In the genomic region with DNA sequence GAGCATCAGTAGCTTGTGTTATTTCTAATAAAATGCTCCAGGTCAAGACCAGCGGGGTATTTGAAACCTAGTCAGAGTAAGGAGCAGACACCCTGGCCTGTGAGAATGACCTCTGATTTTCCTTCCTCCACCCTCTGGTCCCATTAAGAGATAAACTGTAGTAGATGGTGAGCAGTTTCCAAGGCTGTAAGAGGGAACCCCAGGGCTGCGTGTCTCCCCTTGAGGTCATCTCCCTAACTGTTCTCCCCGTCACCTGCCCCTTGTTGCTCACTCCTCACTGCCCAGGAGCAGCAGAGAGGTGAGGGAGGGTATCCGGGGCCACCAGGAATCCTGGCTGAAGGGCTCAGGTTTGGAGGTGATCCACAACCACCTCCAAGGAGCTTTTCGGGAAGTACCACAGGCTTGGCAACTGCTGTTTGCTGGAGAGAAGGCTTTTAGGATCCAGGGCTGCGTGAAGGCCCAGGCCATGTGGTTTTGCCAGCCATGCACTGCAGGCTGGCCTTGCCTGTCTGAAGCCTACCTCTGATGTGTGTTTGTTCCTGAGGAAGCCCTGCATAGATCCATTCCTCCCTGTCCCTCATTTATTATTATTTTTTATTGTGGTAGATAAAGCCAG, we compare ENCODE assay signal across 1 cellular context.
TF ChIP-seq lines count a peak whose summit lies in the region.

No MANE protein-coding gene starts in this region.

TF ChIP-seq in GM23338, 12 proteins besides CTCF, POLR2A, EP300 and RAD21 (continued from another document):
- TF ChIP-seq, protein P1, sequence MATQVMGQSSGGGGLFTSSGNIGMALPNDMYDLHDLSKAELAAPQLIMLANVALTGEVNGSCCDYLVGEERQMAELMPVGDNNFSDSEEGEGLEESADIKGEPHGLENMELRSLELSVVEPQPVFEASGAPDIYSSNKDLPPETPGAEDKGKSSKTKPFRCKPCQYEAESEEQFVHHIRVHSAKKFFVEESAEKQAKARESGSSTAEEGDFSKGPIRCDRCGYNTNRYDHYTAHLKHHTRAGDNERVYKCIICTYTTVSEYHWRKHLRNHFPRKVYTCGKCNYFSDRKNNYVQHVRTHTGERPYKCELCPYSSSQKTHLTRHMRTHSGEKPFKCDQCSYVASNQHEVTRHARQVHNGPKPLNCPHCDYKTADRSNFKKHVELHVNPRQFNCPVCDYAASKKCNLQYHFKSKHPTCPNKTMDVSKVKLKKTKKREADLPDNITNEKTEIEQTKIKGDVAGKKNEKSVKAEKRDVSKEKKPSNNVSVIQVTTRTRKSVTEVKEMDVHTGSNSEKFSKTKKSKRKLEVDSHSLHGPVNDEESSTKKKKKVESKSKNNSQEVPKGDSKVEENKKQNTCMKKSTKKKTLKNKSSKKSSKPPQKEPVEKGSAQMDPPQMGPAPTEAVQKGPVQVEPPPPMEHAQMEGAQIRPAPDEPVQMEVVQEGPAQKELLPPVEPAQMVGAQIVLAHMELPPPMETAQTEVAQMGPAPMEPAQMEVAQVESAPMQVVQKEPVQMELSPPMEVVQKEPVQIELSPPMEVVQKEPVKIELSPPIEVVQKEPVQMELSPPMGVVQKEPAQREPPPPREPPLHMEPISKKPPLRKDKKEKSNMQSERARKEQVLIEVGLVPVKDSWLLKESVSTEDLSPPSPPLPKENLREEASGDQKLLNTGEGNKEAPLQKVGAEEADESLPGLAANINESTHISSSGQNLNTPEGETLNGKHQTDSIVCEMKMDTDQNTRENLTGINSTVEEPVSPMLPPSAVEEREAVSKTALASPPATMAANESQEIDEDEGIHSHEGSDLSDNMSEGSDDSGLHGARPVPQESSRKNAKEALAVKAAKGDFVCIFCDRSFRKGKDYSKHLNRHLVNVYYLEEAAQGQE (IDR thresholded peaks at IDR 0.05; ENCODE audit: unreplicated experiment) = no peak
- TF ChIP-seq POLR2AphosphoS5 (IDR thresholded peaks at IDR 0.05; ENCODE audit: low read depth) (no peak), STAT1 (IDR thresholded peaks at IDR 0.05; ENCODE audit: unreplicated experiment) (no peak), EZH2 (IDR thresholded peaks at IDR 0.05; ENCODE audit: low read depth, unreplicated experiment) (no peak), CREB1 (CRISPR knock-in tag; IDR thresholded peaks at IDR 0.05; ENCODE audit: low read depth) (no peak), ZNF114 (CRISPR knock-in tag; IDR thresholded peaks at IDR 0.05) (no peak)
- TF ChIP-seq, protein P2, sequence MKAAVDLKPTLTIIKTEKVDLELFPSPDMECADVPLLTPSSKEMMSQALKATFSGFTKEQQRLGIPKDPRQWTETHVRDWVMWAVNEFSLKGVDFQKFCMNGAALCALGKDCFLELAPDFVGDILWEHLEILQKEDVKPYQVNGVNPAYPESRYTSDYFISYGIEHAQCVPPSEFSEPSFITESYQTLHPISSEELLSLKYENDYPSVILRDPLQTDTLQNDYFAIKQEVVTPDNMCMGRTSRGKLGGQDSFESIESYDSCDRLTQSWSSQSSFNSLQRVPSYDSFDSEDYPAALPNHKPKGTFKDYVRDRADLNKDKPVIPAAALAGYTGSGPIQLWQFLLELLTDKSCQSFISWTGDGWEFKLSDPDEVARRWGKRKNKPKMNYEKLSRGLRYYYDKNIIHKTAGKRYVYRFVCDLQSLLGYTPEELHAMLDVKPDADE (IDR thresholded peaks at IDR 0.05) = no peak
- TF ChIP-seq, protein P3, sequence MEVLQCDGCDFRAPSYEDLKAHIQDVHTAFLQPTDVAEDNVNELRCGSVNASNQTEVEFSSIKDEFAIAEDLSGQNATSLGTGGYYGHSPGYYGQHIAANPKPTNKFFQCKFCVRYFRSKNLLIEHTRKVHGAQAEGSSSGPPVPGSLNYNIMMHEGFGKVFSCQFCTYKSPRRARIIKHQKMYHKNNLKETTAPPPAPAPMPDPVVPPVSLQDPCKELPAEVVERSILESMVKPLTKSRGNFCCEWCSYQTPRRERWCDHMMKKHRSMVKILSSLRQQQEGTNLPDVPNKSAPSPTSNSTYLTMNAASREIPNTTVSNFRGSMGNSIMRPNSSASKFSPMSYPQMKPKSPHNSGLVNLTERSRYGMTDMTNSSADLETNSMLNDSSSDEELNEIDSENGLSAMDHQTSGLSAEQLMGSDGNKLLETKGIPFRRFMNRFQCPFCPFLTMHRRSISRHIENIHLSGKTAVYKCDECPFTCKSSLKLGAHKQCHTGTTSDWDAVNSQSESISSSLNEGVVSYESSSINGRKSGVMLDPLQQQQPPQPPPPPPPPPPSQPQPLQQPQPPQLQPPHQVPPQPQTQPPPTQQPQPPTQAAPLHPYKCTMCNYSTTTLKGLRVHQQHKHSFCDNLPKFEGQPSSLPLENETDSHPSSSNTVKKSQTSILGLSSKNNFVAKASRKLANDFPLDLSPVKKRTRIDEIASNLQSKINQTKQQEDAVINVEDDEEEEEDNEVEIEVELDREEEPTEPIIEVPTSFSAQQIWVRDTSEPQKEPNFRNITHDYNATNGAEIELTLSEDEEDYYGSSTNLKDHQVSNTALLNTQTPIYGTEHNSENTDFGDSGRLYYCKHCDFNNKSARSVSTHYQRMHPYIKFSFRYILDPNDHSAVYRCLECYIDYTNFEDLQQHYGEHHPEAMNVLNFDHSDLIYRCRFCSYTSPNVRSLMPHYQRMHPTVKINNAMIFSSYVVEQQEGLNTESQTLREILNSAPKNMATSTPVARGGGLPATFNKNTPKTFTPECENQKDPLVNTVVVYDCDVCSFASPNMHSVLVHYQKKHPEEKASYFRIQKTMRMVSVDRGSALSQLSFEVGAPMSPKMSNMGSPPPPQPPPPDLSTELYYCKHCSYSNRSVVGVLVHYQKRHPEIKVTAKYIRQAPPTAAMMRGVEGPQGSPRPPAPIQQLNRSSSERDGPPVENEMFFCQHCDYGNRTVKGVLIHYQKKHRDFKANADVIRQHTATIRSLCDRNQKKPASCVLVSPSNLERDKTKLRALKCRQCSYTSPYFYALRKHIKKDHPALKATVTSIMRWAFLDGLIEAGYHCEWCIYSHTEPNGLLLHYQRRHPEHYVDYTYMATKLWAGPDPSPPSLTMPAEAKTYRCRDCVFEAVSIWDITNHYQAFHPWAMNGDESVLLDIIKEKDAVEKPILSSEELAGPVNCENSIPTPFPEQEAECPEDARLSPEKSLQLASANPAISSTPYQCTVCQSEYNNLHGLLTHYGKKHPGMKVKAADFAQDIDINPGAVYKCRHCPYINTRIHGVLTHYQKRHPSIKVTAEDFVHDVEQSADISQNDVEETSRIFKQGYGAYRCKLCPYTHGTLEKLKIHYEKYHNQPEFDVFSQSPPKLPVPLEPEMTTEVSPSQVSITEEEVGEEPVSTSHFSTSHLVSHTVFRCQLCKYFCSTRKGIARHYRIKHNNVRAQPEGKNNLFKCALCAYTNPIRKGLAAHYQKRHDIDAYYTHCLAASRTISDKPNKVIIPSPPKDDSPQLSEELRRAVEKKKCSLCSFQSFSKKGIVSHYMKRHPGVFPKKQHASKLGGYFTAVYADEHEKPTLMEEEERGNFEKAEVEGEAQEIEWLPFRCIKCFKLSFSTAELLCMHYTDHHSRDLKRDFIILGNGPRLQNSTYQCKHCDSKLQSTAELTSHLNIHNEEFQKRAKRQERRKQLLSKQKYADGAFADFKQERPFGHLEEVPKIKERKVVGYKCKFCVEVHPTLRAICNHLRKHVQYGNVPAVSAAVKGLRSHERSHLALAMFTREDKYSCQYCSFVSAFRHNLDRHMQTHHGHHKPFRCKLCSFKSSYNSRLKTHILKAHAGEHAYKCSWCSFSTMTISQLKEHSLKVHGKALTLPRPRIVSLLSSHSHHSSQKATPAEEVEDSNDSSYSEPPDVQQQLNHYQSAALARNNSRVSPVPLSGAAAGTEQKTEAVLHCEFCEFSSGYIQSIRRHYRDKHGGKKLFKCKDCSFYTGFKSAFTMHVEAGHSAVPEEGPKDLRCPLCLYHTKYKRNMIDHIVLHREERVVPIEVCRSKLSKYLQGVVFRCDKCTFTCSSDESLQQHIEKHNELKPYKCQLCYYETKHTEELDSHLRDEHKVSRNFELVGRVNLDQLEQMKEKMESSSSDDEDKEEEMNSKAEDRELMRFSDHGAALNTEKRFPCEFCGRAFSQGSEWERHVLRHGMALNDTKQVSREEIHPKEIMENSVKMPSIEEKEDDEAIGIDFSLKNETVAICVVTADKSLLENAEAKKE (CRISPR knock-in tag; IDR thresholded peaks at IDR 0.05) = no peak
